In the genomic region with DNA sequence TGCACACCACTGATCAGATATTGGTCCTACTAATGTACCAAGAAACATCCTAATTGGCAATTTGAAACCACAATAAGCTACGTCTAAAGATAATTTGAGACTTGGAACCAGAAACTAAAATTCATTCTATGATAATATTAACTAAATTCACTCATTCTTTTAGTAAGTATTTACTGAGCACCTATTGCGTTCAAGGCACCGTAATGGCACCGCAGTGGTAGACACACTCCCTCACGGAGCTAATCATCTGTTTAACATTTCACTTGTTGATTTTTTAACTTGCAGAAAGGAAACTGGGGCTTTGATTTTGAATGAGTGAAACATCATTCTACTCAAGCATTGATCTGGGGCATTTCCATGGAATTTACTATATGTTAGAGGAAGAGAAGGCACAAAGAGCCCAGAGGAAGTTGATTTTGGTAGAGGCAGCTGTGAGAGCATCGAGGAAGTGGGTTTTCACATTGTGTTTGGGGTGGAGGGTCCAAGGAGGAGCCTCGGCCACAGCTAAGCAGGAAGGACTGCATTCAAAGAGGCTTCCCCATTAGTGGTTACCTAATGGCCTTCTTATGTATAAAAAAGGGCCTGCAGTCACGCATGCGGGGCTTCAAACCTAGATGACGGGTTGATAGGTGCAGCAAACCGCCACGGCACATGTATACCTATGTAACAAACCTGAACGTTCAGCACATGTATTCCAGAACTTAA, we compare ENCODE assay signal across 8 cellular contexts.
A peak's percentile ranks its signal among the peaks of the same experiment; 100 is the strongest.
DNase-seq lines count a peak whose midpoint lies in the region; ATAC-seq lines count a peak whose summit lies in the region.

No MANE protein-coding gene starts in this region.

- peak overlapping the region; percentile 83 for H3K4me3 Mint-ChIP-seq in activated naive CD8-positive, alpha-beta T cell

- no peaks in the 10 kb centered on the region for H3K9me3 Mint-ChIP-seq in activated naive CD8-positive, alpha-beta T cell (ENCODE audit: low read depth)

- H3K4me1 Mint-ChIP-seq in activated naive CD8-positive, alpha-beta T cell (ENCODE audit: low read depth), result peaks cover 92% of the 10 kb centered on the region

- H3K27ac Mint-ChIP-seq in activated naive CD8-positive, alpha-beta T cell, result peak overlapping the region; percentile 96

- no peaks in the 10 kb centered on the region for H3K27me3 ChIP-seq in mucosa of rectum (ENCODE audit: control insufficient read depth in 2 of 2, insufficient read depth in 2 of 2, low read length in 2 of 2)

- H3K27me3 Mint-ChIP-seq in activated naive CD8-positive, alpha-beta T cell, result no peaks in the 10 kb centered on the region

- peak overlapping the region; percentile 44 to 81 for H3K27ac ChIP-seq in mucosa of rectum (ENCODE audit: low read depth in 2 of 2, low read length in 2 of 2)

- no peaks in the 10 kb centered on the region for H3K36me3 ChIP-seq in mucosa of rectum (ENCODE audit: control insufficient read depth in 2 of 2, insufficient read depth in 2 of 2, low read length in 2 of 2)

- H3K4me1 ChIP-seq in mucosa of rectum (ENCODE audit: control insufficient read depth in 2 of 2, insufficient read depth in 2 of 2, low read length in 2 of 2), result peaks cover 70 to 73% of the 10 kb centered on the region in 2 donors

- DNase-seq in DMS79 treated with DMSO at 0.1 percent for 48 hours (lab: John Stamatoyannopoulos, UW) (peak; percentile 24), KG1 (lab: John Stamatoyannopoulos, UW) (peak; percentile 49), NCI-H1417 treated with DMSO at 0.1 percent for 48 hours (lab: John Stamatoyannopoulos, UW) (no peak)
- no peak for DNase-seq in activated CD4-positive, CD25-positive, alpha-beta regulatory T cell treated with anti-CD3 and anti-CD28 coated beads, Interleukin-2, amount 50 U/mL, for 72 hours

- no peaks in the 10 kb centered on the region for H3K9me3 ChIP-seq in mucosa of rectum (ENCODE audit: control insufficient read depth in 2 of 2, low read length in 2 of 2)

- peaks cover 4% of the 10 kb centered on the region for H3K36me3 Mint-ChIP-seq in activated naive CD8-positive, alpha-beta T cell

- ATAC-seq in HG02642 (IDR thresholded peaks at IDR 0.05; ENCODE audit: poor library complexity, unreplicated experiment) (no peak), GM18868 (IDR thresholded peaks at IDR 0.05; ENCODE audit: unreplicated experiment) (no peak)

- H3K4me3 ChIP-seq in mucosa of rectum (ENCODE audit: low read length in 2 of 2), result no peak overlapping the region

- H3K9ac ChIP-seq in mucosa of rectum (ENCODE audit: low read depth in 1 of 2, low read length in 2 of 2), result peak overlapping the region in 1 of 2 donors; percentile 15

Comparison
In these comparisons a context has a peak if more than half of its experiments do, and no peak if none do; other contexts are left out.
1. DNase-seq: peak in DMS79 treated with DMSO at 0.1 percent for 48 hours (single experiment) and KG1 (single experiment); none in activated CD4-positive, CD25-positive, alpha-beta regulatory T cell treated with anti-CD3 and anti-CD28 coated beads, Interleukin-2, amount 50 U/mL, for 72 hours (single experiment) and NCI-H1417 treated with DMSO at 0.1 percent for 48 hours (single experiment).